Comparison of ENCODE assay signal across 1 cellular context in the genomic region with DNA sequence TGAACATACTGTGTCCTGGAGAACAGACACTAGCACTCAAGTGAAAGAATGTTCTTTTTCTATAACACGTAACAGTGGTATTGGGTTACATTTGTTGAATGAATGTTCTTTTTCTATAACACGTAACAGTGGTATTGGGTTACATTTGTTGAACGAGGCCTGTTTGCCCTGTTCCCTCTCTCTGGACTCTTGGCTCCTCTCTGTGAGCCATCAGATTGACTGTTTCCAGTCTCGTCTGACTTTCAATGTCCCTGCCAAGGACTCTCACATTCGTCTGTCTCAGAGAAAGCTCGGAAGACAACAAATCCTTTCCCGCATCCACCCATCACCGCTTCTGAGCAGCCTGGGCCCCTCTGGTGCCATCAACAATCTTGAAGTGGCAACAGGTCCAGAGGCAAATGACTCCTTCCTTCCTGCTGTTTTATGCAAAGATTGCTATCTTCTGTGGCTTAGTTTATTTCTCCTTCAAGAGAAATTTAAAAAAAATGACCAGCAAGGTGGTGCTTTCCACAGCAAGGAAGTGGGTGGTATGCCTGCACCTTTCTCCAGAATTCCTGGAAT.
TF ChIP-seq lines count a peak whose summit lies in the region.

No MANE protein-coding gene starts in this region.

TF ChIP-seq in GM23338, 12 proteins besides CTCF, POLR2A, EP300 and RAD21 (continued from another document):
- TF ChIP-seq, protein P1, sequence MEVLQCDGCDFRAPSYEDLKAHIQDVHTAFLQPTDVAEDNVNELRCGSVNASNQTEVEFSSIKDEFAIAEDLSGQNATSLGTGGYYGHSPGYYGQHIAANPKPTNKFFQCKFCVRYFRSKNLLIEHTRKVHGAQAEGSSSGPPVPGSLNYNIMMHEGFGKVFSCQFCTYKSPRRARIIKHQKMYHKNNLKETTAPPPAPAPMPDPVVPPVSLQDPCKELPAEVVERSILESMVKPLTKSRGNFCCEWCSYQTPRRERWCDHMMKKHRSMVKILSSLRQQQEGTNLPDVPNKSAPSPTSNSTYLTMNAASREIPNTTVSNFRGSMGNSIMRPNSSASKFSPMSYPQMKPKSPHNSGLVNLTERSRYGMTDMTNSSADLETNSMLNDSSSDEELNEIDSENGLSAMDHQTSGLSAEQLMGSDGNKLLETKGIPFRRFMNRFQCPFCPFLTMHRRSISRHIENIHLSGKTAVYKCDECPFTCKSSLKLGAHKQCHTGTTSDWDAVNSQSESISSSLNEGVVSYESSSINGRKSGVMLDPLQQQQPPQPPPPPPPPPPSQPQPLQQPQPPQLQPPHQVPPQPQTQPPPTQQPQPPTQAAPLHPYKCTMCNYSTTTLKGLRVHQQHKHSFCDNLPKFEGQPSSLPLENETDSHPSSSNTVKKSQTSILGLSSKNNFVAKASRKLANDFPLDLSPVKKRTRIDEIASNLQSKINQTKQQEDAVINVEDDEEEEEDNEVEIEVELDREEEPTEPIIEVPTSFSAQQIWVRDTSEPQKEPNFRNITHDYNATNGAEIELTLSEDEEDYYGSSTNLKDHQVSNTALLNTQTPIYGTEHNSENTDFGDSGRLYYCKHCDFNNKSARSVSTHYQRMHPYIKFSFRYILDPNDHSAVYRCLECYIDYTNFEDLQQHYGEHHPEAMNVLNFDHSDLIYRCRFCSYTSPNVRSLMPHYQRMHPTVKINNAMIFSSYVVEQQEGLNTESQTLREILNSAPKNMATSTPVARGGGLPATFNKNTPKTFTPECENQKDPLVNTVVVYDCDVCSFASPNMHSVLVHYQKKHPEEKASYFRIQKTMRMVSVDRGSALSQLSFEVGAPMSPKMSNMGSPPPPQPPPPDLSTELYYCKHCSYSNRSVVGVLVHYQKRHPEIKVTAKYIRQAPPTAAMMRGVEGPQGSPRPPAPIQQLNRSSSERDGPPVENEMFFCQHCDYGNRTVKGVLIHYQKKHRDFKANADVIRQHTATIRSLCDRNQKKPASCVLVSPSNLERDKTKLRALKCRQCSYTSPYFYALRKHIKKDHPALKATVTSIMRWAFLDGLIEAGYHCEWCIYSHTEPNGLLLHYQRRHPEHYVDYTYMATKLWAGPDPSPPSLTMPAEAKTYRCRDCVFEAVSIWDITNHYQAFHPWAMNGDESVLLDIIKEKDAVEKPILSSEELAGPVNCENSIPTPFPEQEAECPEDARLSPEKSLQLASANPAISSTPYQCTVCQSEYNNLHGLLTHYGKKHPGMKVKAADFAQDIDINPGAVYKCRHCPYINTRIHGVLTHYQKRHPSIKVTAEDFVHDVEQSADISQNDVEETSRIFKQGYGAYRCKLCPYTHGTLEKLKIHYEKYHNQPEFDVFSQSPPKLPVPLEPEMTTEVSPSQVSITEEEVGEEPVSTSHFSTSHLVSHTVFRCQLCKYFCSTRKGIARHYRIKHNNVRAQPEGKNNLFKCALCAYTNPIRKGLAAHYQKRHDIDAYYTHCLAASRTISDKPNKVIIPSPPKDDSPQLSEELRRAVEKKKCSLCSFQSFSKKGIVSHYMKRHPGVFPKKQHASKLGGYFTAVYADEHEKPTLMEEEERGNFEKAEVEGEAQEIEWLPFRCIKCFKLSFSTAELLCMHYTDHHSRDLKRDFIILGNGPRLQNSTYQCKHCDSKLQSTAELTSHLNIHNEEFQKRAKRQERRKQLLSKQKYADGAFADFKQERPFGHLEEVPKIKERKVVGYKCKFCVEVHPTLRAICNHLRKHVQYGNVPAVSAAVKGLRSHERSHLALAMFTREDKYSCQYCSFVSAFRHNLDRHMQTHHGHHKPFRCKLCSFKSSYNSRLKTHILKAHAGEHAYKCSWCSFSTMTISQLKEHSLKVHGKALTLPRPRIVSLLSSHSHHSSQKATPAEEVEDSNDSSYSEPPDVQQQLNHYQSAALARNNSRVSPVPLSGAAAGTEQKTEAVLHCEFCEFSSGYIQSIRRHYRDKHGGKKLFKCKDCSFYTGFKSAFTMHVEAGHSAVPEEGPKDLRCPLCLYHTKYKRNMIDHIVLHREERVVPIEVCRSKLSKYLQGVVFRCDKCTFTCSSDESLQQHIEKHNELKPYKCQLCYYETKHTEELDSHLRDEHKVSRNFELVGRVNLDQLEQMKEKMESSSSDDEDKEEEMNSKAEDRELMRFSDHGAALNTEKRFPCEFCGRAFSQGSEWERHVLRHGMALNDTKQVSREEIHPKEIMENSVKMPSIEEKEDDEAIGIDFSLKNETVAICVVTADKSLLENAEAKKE (CRISPR knock-in tag; IDR thresholded peaks at IDR 0.05): no peak
- no peak for TF ChIP-seq POLR2AphosphoS5 (IDR thresholded peaks at IDR 0.05; ENCODE audit: low read depth)
- no peak for TF ChIP-seq STAT1 (IDR thresholded peaks at IDR 0.05; ENCODE audit: unreplicated experiment)
